Comparison of ENCODE assay signal across 18 cellular contexts in genomic region chr3:137764563-137765309, GRCh38. TPM values are rescaled to one million over a fixed set of nuclear protein-coding genes. Genes with fewer than 3 reads are reported as not detected.
DNase-seq lines count a peak whose midpoint lies in the region; ATAC-seq and TF ChIP-seq lines count a peak whose summit lies in the region.
"Had no signal": no experiment of that assay in that cellular context is flagged by ENCODE, and none has a peak within 500 bp of the region (broad histone marks: within the 10 kb centered on the region; RNA-seq: fewer than 3 reads in every experiment).

No MANE protein-coding gene starts in this region.

- peaks cover 0 to 5% of the 10 kb centered on the region in 2 experiments; a peak in 1 of 4 replicates for H3K4me1 ChIP-seq in SK-N-SH (ENCODE audit: control insufficient read depth in 1 of 2, insufficient read depth in 2 of 2, low read depth in 1 of 2, low read length in 1 of 2)
- H3K4me1 ChIP-seq in HUES64 (ENCODE audit: insufficient read depth, low read length): peaks cover 64% of the 10 kb centered on the region
- peaks cover 30% of the 10 kb centered on the region for H3K4me1 ChIP-seq in iPS-15b (ENCODE audit: control insufficient read depth, insufficient read depth, low read length)
- H3K4me1 ChIP-seq in colonic mucosa: no peaks in the 10 kb centered on the region

- H3K27ac ChIP-seq in SK-N-SH (ENCODE audit: low read depth in 2 of 2, low read length in 1 of 2) (no peak overlapping the region), HUES64 (ENCODE audit: low read depth, low read length) (no peak overlapping the region), colonic mucosa (no peak overlapping the region)
- H3K27ac ChIP-seq: coronary artery had no signal

- no peak overlapping the region for H3K4me2 ChIP-seq in SK-N-SH

- no peak for TF ChIP-seq RAD21 in SK-N-SH (IDR thresholded peaks at IDR 0.05; ENCODE audit: low read length)

- POLR2A ChIA-PET in SK-N-SH (lab: Yijun Ruan, JAX): no interaction called here

- H3K9ac ChIP-seq in SK-N-SH (no peak overlapping the region), HUES64 (ENCODE audit: low read depth, low read length) (no peak overlapping the region), iPS-15b (ENCODE audit: low read depth, low read length) (no peak overlapping the region), colonic mucosa (ENCODE audit: low read depth in 2 of 2, low read length in 2 of 2) (no peak overlapping the region)

- CTCF ChIA-PET in SK-N-SH (lab: Yijun Ruan, JAX): interaction anchor here (0.6 to 0.8 kb wide), 2 partner anchors 12 to 31 kb away, joined by 3 read pairs; no protein-coding TSS in a partner anchor

- ATAC-seq in SK-N-SH treated with all-trans-retinoic acid at 6 μM for 48 hours: no peak
- ATAC-seq: activated CD8-positive, alpha-beta memory T cell treated with anti-CD3 and anti-CD28 coated beads, Interleukin-2, amount 10 ng/mL, durations not matched to agents 7 days and 5 days; esophagus mucosa; left cardiac atrium; T-cell had no signal

- H3K9me3 ChIP-seq in SK-N-SH (no peaks in the 10 kb centered on the region), HUES64 (ENCODE audit: insufficient read depth, low read depth, low read length) (no peaks in the 10 kb centered on the region), iPS-15b (ENCODE audit: control insufficient read depth, insufficient read depth, low read length) (no peaks in the 10 kb centered on the region), colonic mucosa (no peaks in the 10 kb centered on the region)

- H3K79me2 ChIP-seq in SK-N-SH (ENCODE audit: insufficient read depth): no peaks in the 10 kb centered on the region

- no peak overlapping the region for H3K4me3 ChIP-seq in SK-N-SH (ENCODE audit: low read depth in 2 of 2, low read length in 1 of 2)
- H3K4me3 ChIP-seq in HUES64 (ENCODE audit: low read length): peak overlapping the region; percentile 47
- H3K4me3 ChIP-seq in iPS-15b (ENCODE audit: low read depth, low read length): peak overlapping the region; percentile 37
- no peak overlapping the region for H3K4me3 ChIP-seq in colonic mucosa

- H2AFZ ChIP-seq in SK-N-SH (ENCODE audit: low read depth): no peak overlapping the region

- H3K27me3 ChIP-seq in SK-N-SH (ENCODE audit: insufficient read depth) (peaks cover 74% of the 10 kb centered on the region), HUES64 (ENCODE audit: insufficient read depth, low read length) (peaks cover 100% of the 10 kb centered on the region), iPS-15b (ENCODE audit: control insufficient read depth, insufficient read depth, low read length) (peaks cover 97% of the 10 kb centered on the region), colonic mucosa (peaks cover 88% of the 10 kb centered on the region)

- TF ChIP-seq EP300 in SK-N-SH (IDR thresholded peaks at IDR 0.05; ENCODE audit: borderline replicate concordance in 1 of 2, low read depth in 1 of 2, low read length in 1 of 2): no peak

- TF ChIP-seq CTCF in SK-N-SH (IDR thresholded peaks at IDR 0.05) (no peak), colonic mucosa (IDR thresholded peaks at IDR 0.05) (no peak)

- H3F3A ChIP-seq in SK-N-SH (replicated peaks; ENCODE audit: insufficient read depth): no peaks in the 10 kb centered on the region

- 21% methylated on average over 7 of the region's 58 CpGs for WGBS in SK-N-SH (ENCODE audit: low lambda C conversion rate)
- 1% methylated on average over 58 of the region's 58 CpGs for WGBS in HUES64

- no peaks in the 10 kb centered on the region for H3K9me2 ChIP-seq in SK-N-SH

- no peaks in the 10 kb centered on the region for H3K36me3 ChIP-seq in SK-N-SH (replicated peaks in 1 of 2; ENCODE audit: control insufficient read depth in 1 of 2, insufficient read depth in 2 of 2, low read length in 1 of 2)
- no peaks in the 10 kb centered on the region for H3K36me3 ChIP-seq in HUES64 (ENCODE audit: insufficient read depth, low read length)
- no peaks in the 10 kb centered on the region for H3K36me3 ChIP-seq in iPS-15b (ENCODE audit: control insufficient read depth, insufficient read depth, low read length)
- H3K36me3 ChIP-seq in colonic mucosa: no peaks in the 10 kb centered on the region

- DNase-seq in SK-N-SH (peak; percentile 45), posterior vena cava (ENCODE audit: low spot score) (peak; percentile 78), dedifferentiated amniotic fluid mesenchymal stem cell (ENCODE audit: extremely low spot score) (no peak), colonic mucosa (no peak)
- DNase-seq in stimulated activated CD4-positive, alpha-beta T cell treated with anti-CD3 and anti-CD28 coated beads, Interleukin-4, amount 100 ng/mL, for 1 hour: no peak
- DNase-seq: activated B cell treated with CpG ODN at 0.5 μM for 24 hours; activated CD8-positive, alpha-beta memory T cell treated with anti-CD3 and anti-CD28 coated beads, Interleukin-2, amount 10 ng/mL, durations not matched to agents 7 days and 5 days; KBM-7; left cardiac atrium; stimulated activated naive CD4-positive, alpha-beta T cell; T-cell had no signal

- no peaks in the 10 kb centered on the region for H4K20me1 ChIP-seq in SK-N-SH (ENCODE audit: insufficient read depth)

- intact Hi-C loops in posterior vena cava (cut with DNase I) (no loop called here), colonic mucosa (cut with DNase I) (no loop called here)

TF ChIP-seq in SK-N-SH, 30 proteins besides CTCF, POLR2A, EP300 and RAD21 (continues in another document):
- no peak for TF ChIP-seq FOSL2 (IDR thresholded peaks at IDR 0.05; ENCODE audit: borderline replicate concordance, low read depth)
- no peak for TF ChIP-seq JUND (IDR thresholded peaks at IDR 0.05)
- TF ChIP-seq NRF1 (IDR thresholded peaks at IDR 0.05; ENCODE audit: low read depth, low read length): no peak
- TF ChIP-seq TAF1 (IDR thresholded peaks at IDR 0.05; ENCODE audit: borderline replicate concordance, low read depth, low read length): no peak
- no peak for TF ChIP-seq GATA2 (CRISPR knock-in tag; IDR thresholded peaks at IDR 0.05)
- no peak for TF ChIP-seq SIN3A (IDR thresholded peaks at IDR 0.05; ENCODE audit: borderline replicate concordance, low read depth, low read length)
- TF ChIP-seq, protein P1, sequence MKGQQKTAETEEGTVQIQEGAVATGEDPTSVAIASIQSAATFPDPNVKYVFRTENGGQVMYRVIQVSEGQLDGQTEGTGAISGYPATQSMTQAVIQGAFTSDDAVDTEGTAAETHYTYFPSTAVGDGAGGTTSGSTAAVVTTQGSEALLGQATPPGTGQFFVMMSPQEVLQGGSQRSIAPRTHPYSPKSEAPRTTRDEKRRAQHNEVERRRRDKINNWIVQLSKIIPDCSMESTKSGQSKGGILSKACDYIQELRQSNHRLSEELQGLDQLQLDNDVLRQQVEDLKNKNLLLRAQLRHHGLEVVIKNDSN (IDR thresholded peaks at IDR 0.05; ENCODE audit: borderline replicate concordance, low read depth): no peak
- TF ChIP-seq USF2 (IDR thresholded peaks at IDR 0.05; ENCODE audit: borderline replicate concordance, low read depth, low read length): no peak
- TF ChIP-seq ELF1 (IDR thresholded peaks at IDR 0.05): no peak
- TF ChIP-seq FOXJ3 (CRISPR knock-in tag; IDR thresholded peaks at IDR 0.05): no peak
- no peak for TF ChIP-seq RCOR1 (IDR thresholded peaks at IDR 0.05; ENCODE audit: low read length)
- no peak for TF ChIP-seq MEF2A (IDR thresholded peaks at IDR 0.05; ENCODE audit: borderline replicate concordance, low read depth)

TF ChIP-seq in SK-N-SH treated with all-trans-retinoic acid at 6 μM for 48 hours, 23 proteins besides CTCF, POLR2A, EP300 and RAD21:
- TF ChIP-seq, protein P2, sequence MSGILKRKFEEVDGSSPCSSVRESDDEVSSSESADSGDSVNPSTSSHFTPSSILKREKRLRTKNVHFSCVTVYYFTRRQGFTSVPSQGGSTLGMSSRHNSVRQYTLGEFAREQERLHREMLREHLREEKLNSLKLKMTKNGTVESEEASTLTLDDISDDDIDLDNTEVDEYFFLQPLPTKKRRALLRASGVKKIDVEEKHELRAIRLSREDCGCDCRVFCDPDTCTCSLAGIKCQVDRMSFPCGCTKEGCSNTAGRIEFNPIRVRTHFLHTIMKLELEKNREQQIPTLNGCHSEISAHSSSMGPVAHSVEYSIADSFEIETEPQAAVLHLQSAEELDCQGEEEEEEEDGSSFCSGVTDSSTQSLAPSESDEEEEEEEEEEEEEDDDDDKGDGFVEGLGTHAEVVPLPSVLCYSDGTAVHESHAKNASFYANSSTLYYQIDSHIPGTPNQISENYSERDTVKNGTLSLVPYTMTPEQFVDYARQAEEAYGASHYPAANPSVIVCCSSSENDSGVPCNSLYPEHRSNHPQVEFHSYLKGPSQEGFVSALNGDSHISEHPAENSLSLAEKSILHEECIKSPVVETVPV (CRISPR knock-in tag; IDR thresholded peaks at IDR 0.05): no peak
- TF ChIP-seq ESRRG (CRISPR knock-in tag; IDR thresholded peaks at IDR 0.05): no peak
- TF ChIP-seq ZNF565 (CRISPR knock-in tag; conservative IDR thresholded peaks at IDR 0.05; ENCODE audit: low read depth): no peak
- no peak for TF ChIP-seq PATZ1 (CRISPR knock-in tag; IDR thresholded peaks at IDR 0.05; ENCODE audit: borderline replicate concordance)
- no peak for TF ChIP-seq TOX (CRISPR knock-in tag; IDR thresholded peaks at IDR 0.05; ENCODE audit: borderline replicate concordance)
- TF ChIP-seq CSDC2 (CRISPR knock-in tag; IDR thresholded peaks at IDR 0.05): no peak
- TF ChIP-seq ZNF8 (CRISPR knock-in tag; IDR thresholded peaks at IDR 0.05): no peak
- no peak for TF ChIP-seq ISL1 (CRISPR knock-in tag; IDR thresholded peaks at IDR 0.05)

RNA-seq across cellular contexts. Expression of gene SOX14, which starts 0.6 kb away (rescaled TPM):
- not detected in 2 replicates for polyA plus RNA-seq in SK-N-SH (2012; rRNA removed)
- polyA plus RNA-seq in SK-N-SH (2012; cell fraction: cytosol; rRNA removed): not detected in 2 replicates
- polyA plus RNA-seq in SK-N-SH (2012; cell fraction: nucleus; rRNA removed): not detected in 2 replicates
- polyA plus RNA-seq in HUES64 (2013, experiment 1 of 2): 0.25 TPM
- polyA plus RNA-seq in HUES64 (2013, experiment 2 of 2): 0.44 TPM
- total RNA-seq in posterior vena cava (not detected), colonic mucosa (not detected)
- total RNA-seq: activated B cell treated with CpG ODN at 0.5 μM for 24 hours; activated CD8-positive, alpha-beta memory T cell treated with anti-CD3 and anti-CD28 coated beads, Interleukin-2, amount 10 ng/mL, durations not matched to agents 7 days and 5 days; esophagus mucosa; left cardiac atrium; progenitor cell of endocrine pancreas; T-cell; ureter had no signal

Comparison
In these comparisons a context has a peak if more than half of its experiments do, and no peak if none do; other contexts are left out.
1. DNase-seq: peak in SK-N-SH (single experiment) and posterior vena cava (single experiment); none in stimulated activated CD4-positive, alpha-beta T cell treated with anti-CD3 and anti-CD28 coated beads, Interleukin-4, amount 100 ng/mL, for 1 hour (single experiment), dedifferentiated amniotic fluid mesenchymal stem cell (single experiment) and colonic mucosa (single experiment).
2. H3K4me3 ChIP-seq: peak in HUES64 (single experiment) and iPS-15b (single experiment); none in SK-N-SH (0 of 2) and colonic mucosa (single experiment).